8 cellular contexts compared by ENCODE assay signal in the genomic region with DNA sequence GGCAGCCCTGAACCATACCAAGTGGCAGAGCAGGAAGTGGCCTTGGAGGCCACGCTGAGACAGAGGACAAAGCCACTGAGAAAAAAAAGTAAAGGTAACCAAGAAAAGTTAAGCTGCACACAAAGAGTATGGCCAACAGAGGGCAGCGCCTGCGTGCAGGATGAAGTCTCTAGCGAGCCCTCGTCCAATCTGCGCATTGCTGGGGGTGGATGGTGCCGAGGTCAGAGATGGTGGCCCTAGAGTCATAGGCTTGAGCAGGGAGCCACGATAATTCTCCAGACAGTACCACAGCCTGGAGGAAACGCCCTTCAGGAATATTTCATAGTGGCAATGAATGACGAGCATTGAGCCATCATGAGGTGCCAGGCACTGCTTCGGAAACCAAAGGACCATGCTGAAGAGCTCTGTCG. TPM values are rescaled to one million over a fixed set of nuclear protein-coding genes. Genes with fewer than 3 reads are reported as not detected.
DNase-seq lines count a peak whose midpoint lies in the region; ATAC-seq and TF ChIP-seq lines count a peak whose summit lies in the region.

No MANE protein-coding gene starts in this region.

- POLR2A ChIA-PET in activated naive CD8-positive, alpha-beta T cell treated with anti-CD3 and anti-CD28 coated beads, Interleukin-2, amount 10 ng/mL, durations not matched to agents 7 days and 5 days (lab: Charles Lee): interaction anchor here (0.9 to 2.2 kb wide), 4 partner anchors 8 to 45 kb away, joined by 3 to 6 read pairs (median 4); a partner anchor contains a TSS

- in situ Hi-C loops in GM13976 (cut with MboI; ENCODE audit: low sequenced_read_pairs, unreplicated experiment): no loop called here

- ATAC-seq in activated naive CD8-positive, alpha-beta T cell treated with anti-CD3 and anti-CD28 coated beads, Interleukin-2, amount 10 ng/mL, durations not matched to agents 7 days and 5 days (ENCODE audit: low read depth): peak; percentile 86
- ATAC-seq in left cardiac atrium (peak; percentile 65 to 70), GM19324 (IDR thresholded peaks at IDR 0.05; ENCODE audit: low FRiP score, unreplicated experiment) (no peak)

- H3K4me3 Mint-ChIP-seq in activated naive CD8-positive, alpha-beta T cell treated with anti-CD3 and anti-CD28 coated beads, Interleukin-2, amount 10 ng/mL, durations not matched to agents 7 days and 5 days: no peak overlapping the region

- peak overlapping the region; percentile 62 for H3K27ac Mint-ChIP-seq in activated naive CD8-positive, alpha-beta T cell treated with anti-CD3 and anti-CD28 coated beads, Interleukin-2, amount 10 ng/mL, durations not matched to agents 7 days and 5 days

- H3K4me1 Mint-ChIP-seq in activated naive CD8-positive, alpha-beta T cell treated with anti-CD3 and anti-CD28 coated beads, Interleukin-2, amount 10 ng/mL, durations not matched to agents 7 days and 5 days: peaks cover 14% of the 10 kb centered on the region

- H3K27ac ChIP-seq in HL-60 (replicated peaks) (no peak overlapping the region), prostate gland (no peak overlapping the region)

- H3K4me3 ChIP-seq in HL-60 (replicated peaks; ENCODE audit: insufficient read depth, low read length) (no peak overlapping the region), prostate gland (no peak overlapping the region)

- H3K27me3 Mint-ChIP-seq in activated naive CD8-positive, alpha-beta T cell treated with anti-CD3 and anti-CD28 coated beads, Interleukin-2, amount 10 ng/mL, durations not matched to agents 7 days and 5 days: no peaks in the 10 kb centered on the region

- DNase-seq in AG09319 (ENCODE audit: extremely low read depth, low read depth) (no peak), GM13976 (ENCODE audit: low spot score) (peak; percentile 75), HL-60 (ENCODE audit: low read depth in 1 of 2, low spot score in 1 of 2) (peak in 1 of 2 experiments; percentile 50), NOMO-1 treated with DMSO at 0.1 percent for 48 hours (lab: John Stamatoyannopoulos, UW; ENCODE audit: unreplicated experiment) (peak; percentile 23), left cardiac atrium (peak; percentile 70), prostate gland (ENCODE audit: low spot score) (peak; percentile 61)
- DNase-seq in activated naive CD8-positive, alpha-beta T cell treated with anti-CD3 and anti-CD28 coated beads, Interleukin-2, amount 10 ng/mL, durations not matched to agents 7 days and 5 days: peak; percentile 70

- H3K9me3 Mint-ChIP-seq in activated naive CD8-positive, alpha-beta T cell treated with anti-CD3 and anti-CD28 coated beads, Interleukin-2, amount 10 ng/mL, durations not matched to agents 7 days and 5 days: no peaks in the 10 kb centered on the region

- 35% methylated on average over 12 of the region's 12 CpGs for WGBS in prostate gland

- H3K4me1 ChIP-seq in prostate gland (replicated peaks): no peaks in the 10 kb centered on the region

- no peak for TF ChIP-seq POLR2A in prostate gland (IDR thresholded peaks at IDR 0.05)

- no peaks in the 10 kb centered on the region for H3K36me3 ChIP-seq in prostate gland

- intact Hi-C loops in left cardiac atrium (cut with DNase I): loop anchor here in 1 of 2 donors (10.0 kb wide), 1 partner anchor 161 kb away; no protein-coding TSS in a partner anchor
- intact Hi-C loops in prostate gland (cut with DNase I): loop anchor here (10.0 kb wide), 1 partner anchor 391 kb away; no protein-coding TSS in a partner anchor

- TF ChIP-seq CTCF in AG09319 (IDR thresholded peaks at IDR 0.05; ENCODE audit: low read depth, low read length) (peak; percentile 52), GM13976 (IDR thresholded peaks at IDR 0.05; ENCODE audit: borderline replicate concordance, control extremely low read depth, extremely low read depth, insufficient read depth, missing control alignments) (peak; percentile 51), HL-60 (IDR thresholded peaks at IDR 0.05; ENCODE audit: insufficient read depth, low read length) (peak; percentile 77), prostate gland (IDR thresholded peaks at IDR 0.05) (peak; percentile 16 to 74 (median 63))

- no peaks in the 10 kb centered on the region for H3K9me3 ChIP-seq in prostate gland

- H3K36me3 Mint-ChIP-seq in activated naive CD8-positive, alpha-beta T cell treated with anti-CD3 and anti-CD28 coated beads, Interleukin-2, amount 10 ng/mL, durations not matched to agents 7 days and 5 days: peaks cover 21% of the 10 kb centered on the region

- no peaks in the 10 kb centered on the region for H3K27me3 ChIP-seq in HL-60 (ENCODE audit: insufficient read depth, poor library complexity, severe bottlenecking)
- no peaks in the 10 kb centered on the region for H3K27me3 ChIP-seq in prostate gland (replicated peaks; ENCODE audit: insufficient read depth)

RNA-seq across cellular contexts. Expression of a gene that starts 9.7 kb away (rescaled TPM):
- total RNA-seq in activated naive CD8-positive, alpha-beta T cell treated with anti-CD3 and anti-CD28 coated beads, Interleukin-2, amount 10 ng/mL, durations not matched to agents 7 days and 5 days: 10 to 100 TPM; 74.0 to 81.2 TPM
- 100 to 1,000 TPM in 1 of 2 donors, 10 to 100 TPM in 1; 56.8 to 104 TPM for total RNA-seq in left cardiac atrium
- 10 to 100 TPM; 67.3 to 95.3 TPM for total RNA-seq in prostate gland

RNA-seq across cellular contexts. Expression of a gene that starts 45.3 kb away (rescaled TPM):
- 10 to 100 TPM; 44.1 to 45.6 TPM for total RNA-seq in activated naive CD8-positive, alpha-beta T cell treated with anti-CD3 and anti-CD28 coated beads, Interleukin-2, amount 10 ng/mL, durations not matched to agents 7 days and 5 days
- 1 to 10 TPM; 8.7 to 9.7 TPM for total RNA-seq in left cardiac atrium
- total RNA-seq in prostate gland: 10 to 100 TPM; 19.8 to 25.4 TPM
